ENCODE assay signal across 8 cellular contexts in genomic region chr1:923131-923990, GRCh38. TPM values are rescaled to one million over a fixed set of nuclear protein-coding genes. Genes with fewer than 3 reads are reported as not detected.
DNase-seq lines count a peak whose midpoint lies in the region; ATAC-seq and TF ChIP-seq lines count a peak whose summit lies in the region.

SAMD11 (plus strand) TSS chr1:923923; CDS start chr1:924432, 509 bp downstream.

- peak; percentile 79 for ATAC-seq in mucosa of descending colon

- H3K4me3 ChIP-seq in mucosa of descending colon: no peak within 1 kb of the TSS

- intact Hi-C loops in mucosa of descending colon (cut with DNase I, micrococcal nuclease): no loop called here

- peak; percentile 86 to 96 (median 91) for DNase-seq in NCI-H1417 (lab: John Stamatoyannopoulos, UW)
- DNase-seq in NCI-H1417 treated with DMSO at 0.1 percent for 48 hours (lab: John Stamatoyannopoulos, UW): no peak
- peak; percentile 66 for DNase-seq in NCI-H510A treated with DMSO at 0.1 percent for 48 hours (lab: John Stamatoyannopoulos, UW)
- DNase-seq in activated T-cell treated with anti-CD3 and anti-CD28 coated beads for 24 hours (ENCODE audit: low read depth): peak; percentile 34
- DNase-seq in erythroblast (lab: John Stamatoyannopoulos, UW): peak; percentile 44 to 55
- DNase-seq in mucosa of descending colon: peak; percentile 77 to 91 (median 89)
- peak; percentile 65 for DNase-seq in stimulated activated CD8-positive, alpha-beta memory T cell treated with anti-CD3 and anti-CD28 coated beads, Interleukin-4, amount 100 ng/mL, for 48 hours
- DNase-seq in cortex of kidney (lab: John Stamatoyannopoulos, UW): no peak

- peaks cover 29% of the 10 kb centered on the region for H3K4me1 ChIP-seq in mucosa of descending colon (ENCODE audit: low read depth)

- TF ChIP-seq POLR2A in erythroblast (IDR thresholded peaks at IDR 0.05; ENCODE audit: low read length): no peak

- no peaks in the 10 kb centered on the region for H3K36me3 ChIP-seq in mucosa of descending colon (ENCODE audit: low read depth)

- TF ChIP-seq CTCF in mucosa of descending colon (IDR thresholded peaks at IDR 0.05): no peak

- no peaks in the 10 kb centered on the region for H3K9me3 ChIP-seq in mucosa of descending colon

RNA-seq across cellular contexts. Expression of gene SAMD11, which starts in this region (rescaled TPM):
- total RNA-seq in mucosa of descending colon: 1 to 10 TPM; 2.2 to 4.3 (median 2.7) TPM

Comparison
In these comparisons a context has a peak if more than half of its experiments do, and no peak if none do; other contexts are left out.
1. DNase-seq: peak in NCI-H1417 (3 of 3), NCI-H510A treated with DMSO at 0.1 percent for 48 hours (single experiment), activated T-cell treated with anti-CD3 and anti-CD28 coated beads for 24 hours (single experiment), erythroblast (2 of 2), mucosa of descending colon (3 of 3) and stimulated activated CD8-positive, alpha-beta memory T cell treated with anti-CD3 and anti-CD28 coated beads, Interleukin-4, amount 100 ng/mL, for 48 hours (single experiment); none in NCI-H1417 treated with DMSO at 0.1 percent for 48 hours (single experiment) and cortex of kidney (single experiment).